ENCODE assay signal across 12 cellular contexts in genomic region chr20:41213150-41213820, GRCh38.
DNase-seq lines count a peak whose midpoint lies in the region; ATAC-seq and TF ChIP-seq lines count a peak whose summit lies in the region.
"Had no signal": no experiment of that assay in that cellular context is flagged by ENCODE, and none has a peak within 500 bp of the region (broad histone marks: within the 10 kb centered on the region; RNA-seq: fewer than 3 reads in every experiment).

No MANE protein-coding gene starts in this region.

- no peak overlapping the region for H3K27ac Mint-ChIP-seq in activated CD4-positive, alpha-beta T cell treated with anti-CD3 and anti-CD28 coated beads, Interleukin-2, amount 10 ng/mL, durations not matched to agents 24 days and 14 days
- no peak overlapping the region for H3K27ac Mint-ChIP-seq in activated T-helper 2 cell treated with anti-CD3 and anti-CD28 coated beads, Interferon-gamma antibody, Interleukin-2, Interleukin-4, amounts not matched to agents 10 μg/mL and 5 μg/mL and 100 μg/mL, durations not matched to agents 14 hours and 24 hours and 36 hours
- no peak overlapping the region for H3K27ac Mint-ChIP-seq in activated CD8-positive, alpha-beta T cell treated with anti-CD3 and anti-CD28 coated beads, Interleukin-2, amount 10 ng/mL, durations not matched to agents 7 days and 5 days
- H3K27ac Mint-ChIP-seq: activated CD8-positive, alpha-beta T cell treated with anti-CD3 and anti-CD28 coated beads for 36 hours; type B pancreatic cell had no signal

- no peak for TF ChIP-seq CTCF in heart left ventricle (IDR thresholded peaks at IDR 0.05)
- TF ChIP-seq CTCF in upper lobe of left lung (IDR thresholded peaks at IDR 0.05): no peak

- H3K27ac ChIP-seq in heart left ventricle (no peak overlapping the region), upper lobe of left lung (no peak overlapping the region)
- H3K27ac ChIP-seq: SK-N-MC had no signal

- H3K36me3 ChIP-seq in heart left ventricle (no peaks in the 10 kb centered on the region), upper lobe of left lung (no peaks in the 10 kb centered on the region)

- H3K36me3 Mint-ChIP-seq in activated CD4-positive, alpha-beta T cell treated with anti-CD3 and anti-CD28 coated beads, Interleukin-2, amount 10 ng/mL, durations not matched to agents 24 days and 14 days (ENCODE audit: low read depth): no peaks in the 10 kb centered on the region
- H3K36me3 Mint-ChIP-seq in activated T-helper 2 cell treated with anti-CD3 and anti-CD28 coated beads, Interferon-gamma antibody, Interleukin-2, Interleukin-4, amounts not matched to agents 10 μg/mL and 5 μg/mL and 100 μg/mL, durations not matched to agents 14 hours and 24 hours and 36 hours (ENCODE audit: low read depth): no peaks in the 10 kb centered on the region
- no peaks in the 10 kb centered on the region for H3K36me3 Mint-ChIP-seq in activated CD8-positive, alpha-beta T cell treated with anti-CD3 and anti-CD28 coated beads, Interleukin-2, amount 10 ng/mL, durations not matched to agents 7 days and 5 days (ENCODE audit: low read depth)
- H3K36me3 Mint-ChIP-seq: type B pancreatic cell had no signal

- intact Hi-C loops in heart left ventricle (cut with DNase I): no loop called here
- intact Hi-C loops in activated CD4-positive, alpha-beta T cell treated with anti-CD3 and anti-CD28 coated beads, Interleukin-2, amount 10 ng/mL, durations not matched to agents 24 days and 14 days (cut with micrococcal nuclease): no loop called here
- intact Hi-C loops in activated T-helper 2 cell treated with anti-CD3 and anti-CD28 coated beads, Interferon-gamma antibody, Interleukin-2, Interleukin-4, amounts not matched to agents 10 μg/mL and 5 μg/mL and 100 μg/mL, durations not matched to agents 14 hours and 24 hours and 36 hours (cut with micrococcal nuclease): no loop called here

- ATAC-seq in SK-N-SH treated with all-trans-retinoic acid at 6 μM for 48 hours: peak; percentile 96
- peak; percentile 68 to 90 (median 80) for ATAC-seq in heart left ventricle
- ATAC-seq in upper lobe of left lung (ENCODE audit: low FRiP score in 2 of 2): peak; percentile 37 to 78
- no peak for ATAC-seq in activated CD8-positive, alpha-beta T cell treated with anti-CD3 and anti-CD28 coated beads, Interleukin-2, amount 10 ng/mL, durations not matched to agents 7 days and 5 days
- ATAC-seq: activated CD8-positive, alpha-beta T cell treated with anti-CD3 and anti-CD28 coated beads for 36 hours had no signal

- H3K27me3 Mint-ChIP-seq in activated CD4-positive, alpha-beta T cell treated with anti-CD3 and anti-CD28 coated beads, Interleukin-2, amount 10 ng/mL, durations not matched to agents 24 days and 14 days: no peaks in the 10 kb centered on the region
- H3K27me3 Mint-ChIP-seq in activated T-helper 2 cell treated with anti-CD3 and anti-CD28 coated beads, Interferon-gamma antibody, Interleukin-2, Interleukin-4, amounts not matched to agents 10 μg/mL and 5 μg/mL and 100 μg/mL, durations not matched to agents 14 hours and 24 hours and 36 hours (ENCODE audit: low read depth): peaks cover 6% of the 10 kb centered on the region
- peaks cover 3% of the 10 kb centered on the region for H3K27me3 Mint-ChIP-seq in activated CD8-positive, alpha-beta T cell treated with anti-CD3 and anti-CD28 coated beads, Interleukin-2, amount 10 ng/mL, durations not matched to agents 7 days and 5 days (ENCODE audit: low read depth)
- H3K27me3 Mint-ChIP-seq: activated CD8-positive, alpha-beta T cell treated with anti-CD3 and anti-CD28 coated beads for 36 hours; type B pancreatic cell had no signal

- TF ChIP-seq EP300 in upper lobe of left lung (IDR thresholded peaks at IDR 0.05): no peak

- TF ChIP-seq POLR2A in heart left ventricle (IDR thresholded peaks at IDR 0.05) (no peak), upper lobe of left lung (IDR thresholded peaks at IDR 0.05) (no peak)

- H3K4me3 ChIP-seq in heart left ventricle (no peak overlapping the region), upper lobe of left lung (no peak overlapping the region)
- H3K4me3 ChIP-seq: SK-N-MC had no signal

- WGBS in heart left ventricle, 4 donors: 57 to 72% (median 62%) methylated on average over 1 of the region's 1 CpG
- 92 to 93% methylated on average over 1 of the region's 1 CpG for WGBS in upper lobe of left lung, 2 donors

- POLR2A ChIA-PET in activated CD8-positive, alpha-beta T cell treated with anti-CD3 and anti-CD28 coated beads, Interleukin-2, amount 10 ng/mL, durations not matched to agents 7 days and 5 days (lab: Charles Lee): no interaction called here

- H3K27me3 ChIP-seq in heart left ventricle: no peaks in the 10 kb centered on the region
- H3K27me3 ChIP-seq in upper lobe of left lung: no peaks in the 10 kb centered on the region

- H3K4me1 Mint-ChIP-seq in activated CD4-positive, alpha-beta T cell treated with anti-CD3 and anti-CD28 coated beads, Interleukin-2, amount 10 ng/mL, durations not matched to agents 24 days and 14 days: no peaks in the 10 kb centered on the region
- H3K4me1 Mint-ChIP-seq in activated T-helper 2 cell treated with anti-CD3 and anti-CD28 coated beads, Interferon-gamma antibody, Interleukin-2, Interleukin-4, amounts not matched to agents 10 μg/mL and 5 μg/mL and 100 μg/mL, durations not matched to agents 14 hours and 24 hours and 36 hours (ENCODE audit: low read depth): no peaks in the 10 kb centered on the region
- H3K4me1 Mint-ChIP-seq in activated CD8-positive, alpha-beta T cell treated with anti-CD3 and anti-CD28 coated beads, Interleukin-2, amount 10 ng/mL, durations not matched to agents 7 days and 5 days (ENCODE audit: low read depth): peaks cover 2% of the 10 kb centered on the region

- H3K9me3 ChIP-seq in heart left ventricle (no peaks in the 10 kb centered on the region), upper lobe of left lung (no peaks in the 10 kb centered on the region)

- H3K4me1 ChIP-seq in heart left ventricle (peaks cover 0 to 18% (median 10%) of the 10 kb centered on the region in 12 donors), upper lobe of left lung (no peaks in the 10 kb centered on the region)

- no peaks in the 10 kb centered on the region for H3K9me3 Mint-ChIP-seq in activated CD4-positive, alpha-beta T cell treated with anti-CD3 and anti-CD28 coated beads, Interleukin-2, amount 10 ng/mL, durations not matched to agents 24 days and 14 days
- H3K9me3 Mint-ChIP-seq in activated T-helper 2 cell treated with anti-CD3 and anti-CD28 coated beads, Interferon-gamma antibody, Interleukin-2, Interleukin-4, amounts not matched to agents 10 μg/mL and 5 μg/mL and 100 μg/mL, durations not matched to agents 14 hours and 24 hours and 36 hours: no peaks in the 10 kb centered on the region
- H3K9me3 Mint-ChIP-seq in activated CD8-positive, alpha-beta T cell treated with anti-CD3 and anti-CD28 coated beads, Interleukin-2, amount 10 ng/mL, durations not matched to agents 7 days and 5 days (ENCODE audit: insufficient read depth): no peaks in the 10 kb centered on the region
- H3K9me3 Mint-ChIP-seq: type B pancreatic cell had no signal

- no peak overlapping the region for H3K4me3 Mint-ChIP-seq in activated CD4-positive, alpha-beta T cell treated with anti-CD3 and anti-CD28 coated beads, Interleukin-2, amount 10 ng/mL, durations not matched to agents 24 days and 14 days
- H3K4me3 Mint-ChIP-seq in activated T-helper 2 cell treated with anti-CD3 and anti-CD28 coated beads, Interferon-gamma antibody, Interleukin-2, Interleukin-4, amounts not matched to agents 10 μg/mL and 5 μg/mL and 100 μg/mL, durations not matched to agents 14 hours and 24 hours and 36 hours (ENCODE audit: low read depth): no peak overlapping the region
- no peak overlapping the region for H3K4me3 Mint-ChIP-seq in activated CD8-positive, alpha-beta T cell treated with anti-CD3 and anti-CD28 coated beads, Interleukin-2, amount 10 ng/mL, durations not matched to agents 7 days and 5 days
- H3K4me3 Mint-ChIP-seq: activated CD8-positive, alpha-beta T cell treated with anti-CD3 and anti-CD28 coated beads for 36 hours; type B pancreatic cell had no signal

- DNase-seq in SIG-M5 treated with dmso at 0.1 percent for 504 hours (lab: John Stamatoyannopoulos, UW; ENCODE audit: unreplicated experiment): peak; percentile 5
- no peak for DNase-seq in SIG-M5 (lab: John Stamatoyannopoulos, UW)
- peak in 3 of 5 donors; percentile 40 to 62 (median 49) for DNase-seq in heart left ventricle
- no peak for DNase-seq in upper lobe of left lung
- DNase-seq in activated CD4-positive, alpha-beta T cell treated with anti-CD3 and anti-CD28 coated beads, Interleukin-2, amount 10 ng/mL, durations not matched to agents 24 days and 14 days: no peak
- no peak for DNase-seq in activated T-helper 2 cell treated with anti-CD3 and anti-CD28 coated beads, Interferon-gamma antibody, Interleukin-2, Interleukin-4, amounts not matched to agents 10 μg/mL and 5 μg/mL and 100 μg/mL, durations not matched to agents 14 hours and 24 hours and 36 hours (ENCODE audit: low spot score)
- DNase-seq in activated CD8-positive, alpha-beta T cell treated with anti-CD3 and anti-CD28 coated beads, Interleukin-2, amount 10 ng/mL, durations not matched to agents 7 days and 5 days: no peak
- DNase-seq: activated CD8-positive, alpha-beta T cell treated with anti-CD3 and anti-CD28 coated beads for 36 hours; NCI-H1417 treated with DMSO at 0.1 percent for 48 hours had no signal

- CTCF ChIA-PET in activated CD8-positive, alpha-beta T cell treated with anti-CD3 and anti-CD28 coated beads, Interleukin-2, amount 10 ng/mL, durations not matched to agents 7 days and 5 days (lab: Charles Lee): no interaction called here

TF ChIP-seq in SK-N-SH treated with all-trans-retinoic acid at 6 μM for 48 hours, 23 proteins besides CTCF, POLR2A, EP300 and RAD21 (continues in another document):
- no peak for TF ChIP-seq POU6F1 (CRISPR knock-in tag; IDR thresholded peaks at IDR 0.05; ENCODE audit: borderline replicate concordance, low read depth)
- TF ChIP-seq OSR1 (CRISPR knock-in tag; IDR thresholded peaks at IDR 0.05): no peak
- TF ChIP-seq ZFP3 (CRISPR knock-in tag; IDR thresholded peaks at IDR 0.05): no peak

Comparison
In these comparisons a context has a peak if more than half of its experiments do, and no peak if none do; other contexts are left out.
1. DNase-seq: peak in SIG-M5 treated with dmso at 0.1 percent for 504 hours (single experiment) and heart left ventricle (3 of 5); none in SIG-M5 (single experiment), upper lobe of left lung (0 of 2), activated CD4-positive, alpha-beta T cell treated with anti-CD3 and anti-CD28 coated beads, Interleukin-2, amount 10 ng/mL, durations not matched to agents 24 days and 14 days (single experiment), activated T-helper 2 cell treated with anti-CD3 and anti-CD28 coated beads, Interferon-gamma antibody, Interleukin-2, Interleukin-4, amounts not matched to agents 10 μg/mL and 5 μg/mL and 100 μg/mL, durations not matched to agents 14 hours and 24 hours and 36 hours (single experiment) and activated CD8-positive, alpha-beta T cell treated with anti-CD3 and anti-CD28 coated beads, Interleukin-2, amount 10 ng/mL, durations not matched to agents 7 days and 5 days (single experiment).